In genomic region chr1:84442256-84442655, GRCh38 we compare ENCODE assay signal across 9 cellular contexts. TPM values are rescaled to one million over a fixed set of nuclear protein-coding genes. Genes with fewer than 3 reads are reported as not detected.
DNase-seq lines count a peak whose midpoint lies in the region; TF ChIP-seq lines count a peak whose summit lies in the region.
"Had no signal": no experiment of that assay in that cellular context is flagged by ENCODE, and none has a peak within 500 bp of the region (broad histone marks: within the 10 kb centered on the region; RNA-seq: fewer than 3 reads in every experiment).

No MANE protein-coding gene starts in this region.

- TF ChIP-seq POLR2A in prostate gland (IDR thresholded peaks at IDR 0.05) (no peak), thyroid gland (IDR thresholded peaks at IDR 0.05) (no peak)

- H3K9me3 ChIP-seq in GM23248 (ENCODE audit: low read depth) (no peaks in the 10 kb centered on the region), Karpas-422 (ENCODE audit: low read length) (no peaks in the 10 kb centered on the region), prostate gland (no peaks in the 10 kb centered on the region), thyroid gland (no peaks in the 10 kb centered on the region)
- H3K9me3 ChIP-seq: HAP-1 had no signal

- WGBS in GM23248 (ENCODE audit: low coverage in 1 of 2, low lambda C conversion rate in 2 of 2, missing lambda C conversion rate in 2 of 2), 2 experiments: 0 to 1% methylated on average over 2 of the region's 2 CpGs
- WGBS in prostate gland: 29% methylated on average over 2 of the region's 2 CpGs
- WGBS in thyroid gland, 2 donors: 51 to 53% methylated on average over 2 of the region's 2 CpGs

- H3K36me3 ChIP-seq in GM23248 (ENCODE audit: low read depth): no peaks in the 10 kb centered on the region
- no peaks in the 10 kb centered on the region for H3K36me3 ChIP-seq in Karpas-422 (ENCODE audit: insufficient read depth, low read length)
- no peaks in the 10 kb centered on the region for H3K36me3 ChIP-seq in prostate gland
- no peaks in the 10 kb centered on the region for H3K36me3 ChIP-seq in thyroid gland
- H3K36me3 ChIP-seq: HAP-1 had no signal

- peaks cover 9% of the 10 kb centered on the region for H3K9me3 Mint-ChIP-seq in activated naive CD4-positive, alpha-beta T cell treated with anti-CD3 and anti-CD28 coated beads, Interleukin-2, amount 10 ng/mL, durations not matched to agents 7 days and 5 days
- H3K9me3 Mint-ChIP-seq in T-helper 1 cell treated with Interleukin-12 subunit alpha and Interleukin-12 subunit beta and Interleukin-4 antibody, amounts not matched to agents 30 μg/mL and 1 μg/mL, for 36 hours: peaks cover 17% of the 10 kb centered on the region

- H2AFZ ChIP-seq in GM23248 (0 out of 2 replicates have a peak overlapping the region, but pooled peaks have one; percentile 16), Karpas-422 (ENCODE audit: low read length) (no peak overlapping the region)

- TF ChIP-seq CTCF in fibroblast of mammary gland (conservative IDR thresholded peaks at IDR 0.05; ENCODE audit: control insufficient read depth, insufficient read depth, low read depth, low read length): peak; percentile 63
- peak in 3 of 4 experiments; percentile 41 to 81 (median 75) for TF ChIP-seq CTCF in prostate gland (IDR thresholded peaks at IDR 0.05)
- TF ChIP-seq CTCF in thyroid gland (IDR thresholded peaks at IDR 0.05): peak in 2 of 6 experiments; percentile 18 to 21

- H3K4me1 ChIP-seq in GM23248 (ENCODE audit: insufficient read depth) (peaks cover 11% of the 10 kb centered on the region), Karpas-422 (ENCODE audit: low read length) (peaks cover 6% of the 10 kb centered on the region), prostate gland (replicated peaks) (no peaks in the 10 kb centered on the region), thyroid gland (no peaks in the 10 kb centered on the region)

- H3K4me2 ChIP-seq in GM23248 (ENCODE audit: unreplicated experiment) (no peak overlapping the region), Karpas-422 (ENCODE audit: low read depth, low read length, poor library complexity, severe bottlenecking) (no peak overlapping the region)

- H3K9me2 ChIP-seq in GM23248 (ENCODE audit: insufficient read depth) (no peaks in the 10 kb centered on the region), Karpas-422 (replicated peaks; ENCODE audit: insufficient read depth, low read length) (no peaks in the 10 kb centered on the region)

- no peak overlapping the region for H3K4me3 ChIP-seq in GM23248
- H3K4me3 ChIP-seq in Karpas-422 (ENCODE audit: low read length): no peak overlapping the region
- no peak overlapping the region for H3K4me3 ChIP-seq in fibroblast of mammary gland (ENCODE audit: control insufficient read depth, low read depth, low read length)
- H3K4me3 ChIP-seq in prostate gland: no peak overlapping the region
- H3K4me3 ChIP-seq in thyroid gland (replicated peaks in 1 of 3): no peak overlapping the region
- H3K4me3 ChIP-seq: HAP-1 had no signal

- H3K27me3 Mint-ChIP-seq in activated naive CD4-positive, alpha-beta T cell treated with anti-CD3 and anti-CD28 coated beads, Interleukin-2, amount 10 ng/mL, durations not matched to agents 7 days and 5 days: peaks cover 13% of the 10 kb centered on the region
- H3K27me3 Mint-ChIP-seq in T-helper 1 cell treated with Interleukin-12 subunit alpha and Interleukin-12 subunit beta and Interleukin-4 antibody, amounts not matched to agents 30 μg/mL and 1 μg/mL, for 36 hours (ENCODE audit: low read depth): peaks cover 21% of the 10 kb centered on the region

- H4K20me1 ChIP-seq in GM23248 (ENCODE audit: insufficient read depth) (no peaks in the 10 kb centered on the region), Karpas-422 (ENCODE audit: insufficient read depth, low read depth, low read length) (no peaks in the 10 kb centered on the region)

- CTCF ChIA-PET in activated naive CD4-positive, alpha-beta T cell treated with anti-CD3 and anti-CD28 coated beads, Interleukin-2, amount 10 ng/mL, durations not matched to agents 7 days and 5 days (lab: Charles Lee): interaction anchor here (0.6 to 3.3 kb wide), 24 partner anchors 9 to 429 kb away, joined by 3 to 29 read pairs (median 3); no protein-coding TSS in a partner anchor

- H3K79me2 ChIP-seq in GM23248 (ENCODE audit: insufficient read depth): no peaks in the 10 kb centered on the region
- no peaks in the 10 kb centered on the region for H3K79me2 ChIP-seq in Karpas-422 (ENCODE audit: low read length)

- no peaks in the 10 kb centered on the region for H3K36me3 Mint-ChIP-seq in activated naive CD4-positive, alpha-beta T cell treated with anti-CD3 and anti-CD28 coated beads, Interleukin-2, amount 10 ng/mL, durations not matched to agents 7 days and 5 days
- peaks cover 8% of the 10 kb centered on the region for H3K36me3 Mint-ChIP-seq in T-helper 1 cell treated with Interleukin-12 subunit alpha and Interleukin-12 subunit beta and Interleukin-4 antibody, amounts not matched to agents 30 μg/mL and 1 μg/mL, for 36 hours (ENCODE audit: low read depth)

- DNase-seq in activated naive CD4-positive, alpha-beta T cell treated with anti-CD3 and anti-CD28 coated beads, Interleukin-2, amount 10 ng/mL, durations not matched to agents 7 days and 5 days: no peak
- no peak for DNase-seq in activated naive CD4-positive, alpha-beta T cell treated with Interleukin-2 at 50 U/mL for 16 hours
- DNase-seq in GM23248: peak; percentile 93
- peak; percentile 85 for DNase-seq in Karpas-422
- DNase-seq in fibroblast of mammary gland (ENCODE audit: low read depth): peak; percentile 95
- DNase-seq in prostate gland (ENCODE audit: low spot score): peak; percentile 15
- DNase-seq in thyroid gland: no peak

- in situ Hi-C loops in GM23248 (cut with MboI): loop anchor here (5.0 to 10.0 kb wide), 2 partner anchors 160 to 333 kb away; no protein-coding TSS in a partner anchor

- peaks cover 22% of the 10 kb centered on the region for H3K4me1 Mint-ChIP-seq in activated naive CD4-positive, alpha-beta T cell treated with anti-CD3 and anti-CD28 coated beads, Interleukin-2, amount 10 ng/mL, durations not matched to agents 7 days and 5 days
- peaks cover 15% of the 10 kb centered on the region for H3K4me1 Mint-ChIP-seq in T-helper 1 cell treated with Interleukin-12 subunit alpha and Interleukin-12 subunit beta and Interleukin-4 antibody, amounts not matched to agents 30 μg/mL and 1 μg/mL, for 36 hours (ENCODE audit: low read depth)

- intact Hi-C loops in prostate gland (cut with DNase I): loop anchor here (5.0 kb wide), 1 partner anchor 315 kb away; no protein-coding TSS in a partner anchor
- intact Hi-C loops in thyroid gland (cut with DNase I): no loop called here

- H3K4me3 Mint-ChIP-seq in activated naive CD4-positive, alpha-beta T cell treated with anti-CD3 and anti-CD28 coated beads, Interleukin-2, amount 10 ng/mL, durations not matched to agents 7 days and 5 days: no peak overlapping the region
- H3K4me3 Mint-ChIP-seq in T-helper 1 cell treated with Interleukin-12 subunit alpha and Interleukin-12 subunit beta and Interleukin-4 antibody, amounts not matched to agents 30 μg/mL and 1 μg/mL, for 36 hours: peak overlapping the region; percentile 1

- peaks cover 7% of the 10 kb centered on the region; the same call in 1 of the 2 replicates for H3F3A ChIP-seq in GM23248 (ENCODE audit: insufficient read depth)

- H3K27ac Mint-ChIP-seq in activated naive CD4-positive, alpha-beta T cell treated with anti-CD3 and anti-CD28 coated beads, Interleukin-2, amount 10 ng/mL, durations not matched to agents 7 days and 5 days: peak overlapping the region; percentile 85
- H3K27ac Mint-ChIP-seq in T-helper 1 cell treated with Interleukin-12 subunit alpha and Interleukin-12 subunit beta and Interleukin-4 antibody, amounts not matched to agents 30 μg/mL and 1 μg/mL, for 36 hours: peak overlapping the region; percentile 50

- H3K27me3 ChIP-seq in GM23248 (replicated peaks; ENCODE audit: insufficient read depth): no peaks in the 10 kb centered on the region
- no peaks in the 10 kb centered on the region for H3K27me3 ChIP-seq in Karpas-422 (ENCODE audit: low read length)
- no peaks in the 10 kb centered on the region for H3K27me3 ChIP-seq in prostate gland (replicated peaks; ENCODE audit: insufficient read depth)
- no peaks in the 10 kb centered on the region for H3K27me3 ChIP-seq in thyroid gland

- 0 out of 2 replicates have a peak overlapping the region, but pooled peaks have one; percentile 13 for H3K27ac ChIP-seq in GM23248
- H3K27ac ChIP-seq in Karpas-422 (ENCODE audit: low read length): no peak overlapping the region
- H3K27ac ChIP-seq in prostate gland: no peak overlapping the region
- no peak overlapping the region for H3K27ac ChIP-seq in thyroid gland

- no peak overlapping the region for H3K9ac ChIP-seq in GM23248
- H3K9ac ChIP-seq in Karpas-422 (ENCODE audit: low read length): no peak overlapping the region

RNA-seq across cellular contexts. Expression of gene RPF1, which starts 36.8 kb away (rescaled TPM):
- total RNA-seq in GM23248 (2014; rRNA removed; shearing (Covaris generic)): 18.8 and 33.0 TPM in 2 replicates
- 29.6 and 32.6 TPM in 2 replicates for polyA plus RNA-seq in GM23248 (2016; fragmentation: Nextera tagmentation; extraction: Ambion mirVana)
- 60.9 and 70.8 TPM in 2 replicates for total RNA-seq in Karpas-422 (2014; rRNA removed; shearing (Covaris generic); ENCODE audit: low replicate concordance)
- total RNA-seq in prostate gland (10 to 100 TPM; 38.4 TPM), thyroid gland (10 to 100 TPM; 29.9 to 51.7 (median 42.7) TPM)

RNA-seq across cellular contexts. Expression of gene DNASE2B, which starts 44.0 kb away (rescaled TPM):
- total RNA-seq in GM23248 (2014; rRNA removed; shearing (Covaris generic)): not detected in 2 replicates
- polyA plus RNA-seq in GM23248 (2016; fragmentation: Nextera tagmentation; extraction: Ambion mirVana): not detected in 2 replicates
- not detected in 2 replicates for total RNA-seq in Karpas-422 (2014; rRNA removed; shearing (Covaris generic); ENCODE audit: low replicate concordance)
- total RNA-seq in prostate gland: 1 to 10 TPM in 1 of 2 donors, under 1 TPM in 1; 0.85 to 8.6 TPM
- under 1 TPM in 1 of 4 donors, not detected in 3; 0.88 TPM for total RNA-seq in thyroid gland

Comparison
In these comparisons a context has a peak if more than half of its experiments do, and no peak if none do; other contexts are left out.
1. DNase-seq: peak in GM23248 (single experiment), Karpas-422 (single experiment), fibroblast of mammary gland (single experiment) and prostate gland (single experiment); none in activated naive CD4-positive, alpha-beta T cell treated with anti-CD3 and anti-CD28 coated beads, Interleukin-2, amount 10 ng/mL, durations not matched to agents 7 days and 5 days (single experiment), activated naive CD4-positive, alpha-beta T cell treated with Interleukin-2 at 50 U/mL for 16 hours (single experiment) and thyroid gland (0 of 2).